Comparison of ENCODE assay signal across 1 cellular context in the genomic region with DNA sequence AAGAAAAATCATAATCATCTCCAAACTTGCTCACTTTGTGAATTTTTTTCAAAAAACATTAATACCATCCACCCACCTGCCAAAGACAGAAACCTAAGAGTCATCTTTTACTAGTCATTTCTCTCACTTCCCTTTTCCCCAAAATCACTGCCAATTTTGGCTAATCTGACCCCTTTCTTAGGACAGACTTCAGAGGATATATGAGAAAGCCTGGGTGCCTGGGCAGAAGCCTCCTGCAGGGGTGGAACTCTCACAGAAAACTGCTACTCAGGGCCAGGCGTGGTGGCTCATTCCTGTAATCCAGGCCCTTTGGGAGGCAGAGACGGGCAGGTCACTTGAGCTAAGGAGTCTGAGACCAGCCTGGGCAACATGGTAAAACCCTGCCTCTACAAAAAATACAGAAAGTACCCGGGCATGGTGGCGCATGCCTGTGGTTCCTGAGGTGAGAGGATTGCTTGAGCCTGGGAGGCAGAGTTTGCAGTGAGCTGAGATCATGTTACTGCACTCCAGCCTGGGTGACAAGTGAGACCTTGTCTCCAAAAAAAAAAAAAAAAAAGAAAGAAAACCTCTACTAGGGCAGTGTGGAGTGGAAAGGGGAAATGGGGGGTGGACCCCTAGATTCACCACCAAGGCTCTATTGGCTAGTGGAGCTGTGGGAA.
TF ChIP-seq lines count a peak whose summit lies in the region.

No MANE protein-coding gene starts in this region.

TF ChIP-seq in GM12878, 131 proteins besides CTCF, POLR2A, EP300 and RAD21 (continued from another document and continues in another):
- TF ChIP-seq ATF2 (IDR thresholded peaks at IDR 0.05; ENCODE audit: low read length): peak; percentile 93
- peak; percentile 97 for TF ChIP-seq EED (IDR thresholded peaks at IDR 0.05; ENCODE audit: low read depth)
- TF ChIP-seq BHLHE40 (IDR thresholded peaks at IDR 0.05; ENCODE audit: borderline replicate concordance in 1 of 2, low read depth in 2 of 2, low read length in 1 of 2): peak; percentile 15 to 61; a peak in 2 of 4 replicates
- no peak; the same call in 1 of the 2 replicates for TF ChIP-seq CREB1 (IDR thresholded peaks at IDR 0.05; ENCODE audit: low read depth)
- no peak for TF ChIP-seq HCFC1 (IDR thresholded peaks at IDR 0.05; ENCODE audit: low read length)
- no peak for TF ChIP-seq ELK1 (IDR thresholded peaks at IDR 0.05; ENCODE audit: low read depth, low read length)
- no peak for TF ChIP-seq CHD4 (IDR thresholded peaks at IDR 0.05)
- TF ChIP-seq BCL11A (IDR thresholded peaks at IDR 0.05; ENCODE audit: low read depth, low read length): peak; percentile 81; the same call in 1 of the 2 replicates
- TF ChIP-seq ATF7 (IDR thresholded peaks at IDR 0.05; ENCODE audit: low read depth): peak; percentile 70
- peak; percentile 78; the same call in 1 of the 2 replicates for TF ChIP-seq RCOR1 (conservative IDR thresholded peaks at IDR 0.05; ENCODE audit: low read depth, low read length)
- TF ChIP-seq SPI1 (IDR thresholded peaks at IDR 0.05; ENCODE audit: borderline replicate concordance, insufficient read depth, low read depth, low read length): peak; percentile 96
- TF ChIP-seq LARP7 (IDR thresholded peaks at IDR 0.05): no peak
- TF ChIP-seq, protein P1, sequence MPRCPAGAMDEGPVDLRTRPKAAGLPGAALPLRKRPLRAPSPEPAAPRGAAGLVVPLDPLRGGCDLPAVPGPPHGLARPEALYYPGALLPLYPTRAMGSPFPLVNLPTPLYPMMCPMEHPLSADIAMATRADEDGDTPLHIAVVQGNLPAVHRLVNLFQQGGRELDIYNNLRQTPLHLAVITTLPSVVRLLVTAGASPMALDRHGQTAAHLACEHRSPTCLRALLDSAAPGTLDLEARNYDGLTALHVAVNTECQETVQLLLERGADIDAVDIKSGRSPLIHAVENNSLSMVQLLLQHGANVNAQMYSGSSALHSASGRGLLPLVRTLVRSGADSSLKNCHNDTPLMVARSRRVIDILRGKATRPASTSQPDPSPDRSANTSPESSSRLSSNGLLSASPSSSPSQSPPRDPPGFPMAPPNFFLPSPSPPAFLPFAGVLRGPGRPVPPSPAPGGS (IDR thresholded peaks at IDR 0.05; ENCODE audit: borderline replicate concordance, insufficient read depth, low read depth, low read length, poor library complexity, severe bottlenecking): peak; percentile 21
- TF ChIP-seq TBL1XR1 (IDR thresholded peaks at IDR 0.05; ENCODE audit: low read depth, low read length): peak; percentile 75; the same call in 1 of the 2 replicates
- TF ChIP-seq ZNF384 (IDR thresholded peaks at IDR 0.05; ENCODE audit: borderline replicate concordance, low read depth, low read length): peak; percentile 61
- TF ChIP-seq, protein P2, sequence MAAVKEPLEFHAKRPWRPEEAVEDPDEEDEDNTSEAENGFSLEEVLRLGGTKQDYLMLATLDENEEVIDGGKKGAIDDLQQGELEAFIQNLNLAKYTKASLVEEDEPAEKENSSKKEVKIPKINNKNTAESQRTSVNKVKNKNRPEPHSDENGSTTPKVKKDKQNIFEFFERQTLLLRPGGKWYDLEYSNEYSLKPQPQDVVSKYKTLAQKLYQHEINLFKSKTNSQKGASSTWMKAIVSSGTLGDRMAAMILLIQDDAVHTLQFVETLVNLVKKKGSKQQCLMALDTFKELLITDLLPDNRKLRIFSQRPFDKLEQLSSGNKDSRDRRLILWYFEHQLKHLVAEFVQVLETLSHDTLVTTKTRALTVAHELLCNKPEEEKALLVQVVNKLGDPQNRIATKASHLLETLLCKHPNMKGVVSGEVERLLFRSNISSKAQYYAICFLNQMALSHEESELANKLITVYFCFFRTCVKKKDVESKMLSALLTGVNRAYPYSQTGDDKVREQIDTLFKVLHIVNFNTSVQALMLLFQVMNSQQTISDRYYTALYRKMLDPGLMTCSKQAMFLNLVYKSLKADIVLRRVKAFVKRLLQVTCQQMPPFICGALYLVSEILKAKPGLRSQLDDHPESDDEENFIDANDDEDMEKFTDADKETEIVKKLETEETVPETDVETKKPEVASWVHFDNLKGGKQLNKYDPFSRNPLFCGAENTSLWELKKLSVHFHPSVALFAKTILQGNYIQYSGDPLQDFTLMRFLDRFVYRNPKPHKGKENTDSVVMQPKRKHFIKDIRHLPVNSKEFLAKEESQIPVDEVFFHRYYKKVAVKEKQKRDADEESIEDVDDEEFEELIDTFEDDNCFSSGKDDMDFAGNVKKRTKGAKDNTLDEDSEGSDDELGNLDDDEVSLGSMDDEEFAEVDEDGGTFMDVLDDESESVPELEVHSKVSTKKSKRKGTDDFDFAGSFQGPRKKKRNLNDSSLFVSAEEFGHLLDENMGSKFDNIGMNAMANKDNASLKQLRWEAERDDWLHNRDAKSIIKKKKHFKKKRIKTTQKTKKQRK (IDR thresholded peaks at IDR 0.05; ENCODE audit: low read depth, low read length): no peak
- no peak for TF ChIP-seq STAT1 (conservative IDR thresholded peaks at IDR 0.05)
- no peak for TF ChIP-seq YBX1 (IDR thresholded peaks at IDR 0.05)
- TF ChIP-seq, protein P3, sequence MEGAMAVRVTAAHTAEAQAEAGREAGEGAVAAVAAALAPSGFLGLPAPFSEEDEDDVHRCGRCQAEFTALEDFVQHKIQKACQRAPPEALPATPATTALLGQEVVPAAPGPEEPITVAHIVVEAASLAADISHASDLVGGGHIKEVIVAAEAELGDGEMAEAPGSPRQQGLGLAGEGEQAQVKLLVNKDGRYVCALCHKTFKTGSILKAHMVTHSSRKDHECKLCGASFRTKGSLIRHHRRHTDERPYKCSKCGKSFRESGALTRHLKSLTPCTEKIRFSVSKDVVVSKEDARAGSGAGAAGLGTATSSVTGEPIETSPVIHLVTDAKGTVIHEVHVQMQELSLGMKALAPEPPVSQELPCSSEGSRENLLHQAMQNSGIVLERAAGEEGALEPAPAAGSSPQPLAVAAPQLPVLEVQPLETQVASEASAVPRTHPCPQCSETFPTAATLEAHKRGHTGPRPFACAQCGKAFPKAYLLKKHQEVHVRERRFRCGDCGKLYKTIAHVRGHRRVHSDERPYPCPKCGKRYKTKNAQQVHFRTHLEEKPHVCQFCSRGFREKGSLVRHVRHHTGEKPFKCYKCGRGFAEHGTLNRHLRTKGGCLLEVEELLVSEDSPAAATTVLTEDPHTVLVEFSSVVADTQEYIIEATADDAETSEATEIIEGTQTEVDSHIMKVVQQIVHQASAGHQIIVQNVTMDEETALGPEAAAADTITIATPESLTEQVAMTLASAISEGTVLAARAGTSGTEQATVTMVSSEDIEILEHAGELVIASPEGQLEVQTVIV (IDR thresholded peaks at IDR 0.05; ENCODE audit: borderline replicate concordance, partially characterized antibody): no peak
- peak; percentile 25; the same call in 1 of the 2 replicates for TF ChIP-seq BACH1 (IDR thresholded peaks at IDR 0.05; ENCODE audit: borderline replicate concordance)
- peak; percentile 85; the same call in 1 of the 2 replicates for TF ChIP-seq NBN (IDR thresholded peaks at IDR 0.05)
- TF ChIP-seq KLF5 (IDR thresholded peaks at IDR 0.05; ENCODE audit: partially characterized antibody): no peak
- TF ChIP-seq, protein P4, sequence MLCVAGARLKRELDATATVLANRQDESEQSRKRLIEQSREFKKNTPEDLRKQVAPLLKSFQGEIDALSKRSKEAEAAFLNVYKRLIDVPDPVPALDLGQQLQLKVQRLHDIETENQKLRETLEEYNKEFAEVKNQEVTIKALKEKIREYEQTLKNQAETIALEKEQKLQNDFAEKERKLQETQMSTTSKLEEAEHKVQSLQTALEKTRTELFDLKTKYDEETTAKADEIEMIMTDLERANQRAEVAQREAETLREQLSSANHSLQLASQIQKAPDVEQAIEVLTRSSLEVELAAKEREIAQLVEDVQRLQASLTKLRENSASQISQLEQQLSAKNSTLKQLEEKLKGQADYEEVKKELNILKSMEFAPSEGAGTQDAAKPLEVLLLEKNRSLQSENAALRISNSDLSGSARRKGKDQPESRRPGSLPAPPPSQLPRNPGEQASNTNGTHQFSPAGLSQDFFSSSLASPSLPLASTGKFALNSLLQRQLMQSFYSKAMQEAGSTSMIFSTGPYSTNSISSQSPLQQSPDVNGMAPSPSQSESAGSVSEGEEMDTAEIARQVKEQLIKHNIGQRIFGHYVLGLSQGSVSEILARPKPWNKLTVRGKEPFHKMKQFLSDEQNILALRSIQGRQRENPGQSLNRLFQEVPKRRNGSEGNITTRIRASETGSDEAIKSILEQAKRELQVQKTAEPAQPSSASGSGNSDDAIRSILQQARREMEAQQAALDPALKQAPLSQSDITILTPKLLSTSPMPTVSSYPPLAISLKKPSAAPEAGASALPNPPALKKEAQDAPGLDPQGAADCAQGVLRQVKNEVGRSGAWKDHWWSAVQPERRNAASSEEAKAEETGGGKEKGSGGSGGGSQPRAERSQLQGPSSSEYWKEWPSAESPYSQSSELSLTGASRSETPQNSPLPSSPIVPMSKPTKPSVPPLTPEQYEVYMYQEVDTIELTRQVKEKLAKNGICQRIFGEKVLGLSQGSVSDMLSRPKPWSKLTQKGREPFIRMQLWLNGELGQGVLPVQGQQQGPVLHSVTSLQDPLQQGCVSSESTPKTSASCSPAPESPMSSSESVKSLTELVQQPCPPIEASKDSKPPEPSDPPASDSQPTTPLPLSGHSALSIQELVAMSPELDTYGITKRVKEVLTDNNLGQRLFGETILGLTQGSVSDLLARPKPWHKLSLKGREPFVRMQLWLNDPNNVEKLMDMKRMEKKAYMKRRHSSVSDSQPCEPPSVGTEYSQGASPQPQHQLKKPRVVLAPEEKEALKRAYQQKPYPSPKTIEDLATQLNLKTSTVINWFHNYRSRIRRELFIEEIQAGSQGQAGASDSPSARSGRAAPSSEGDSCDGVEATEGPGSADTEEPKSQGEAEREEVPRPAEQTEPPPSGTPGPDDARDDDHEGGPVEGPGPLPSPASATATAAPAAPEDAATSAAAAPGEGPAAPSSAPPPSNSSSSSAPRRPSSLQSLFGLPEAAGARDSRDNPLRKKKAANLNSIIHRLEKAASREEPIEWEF (IDR thresholded peaks at IDR 0.05; ENCODE audit: insufficient replicate concordance, low read depth, low read length): no peak
- peak; percentile 82; the same call in 1 of the 2 replicates for TF ChIP-seq MTA3 (IDR thresholded peaks at IDR 0.05; ENCODE audit: borderline replicate concordance, low read length)
- TF ChIP-seq CEBPB (IDR thresholded peaks at IDR 0.05; ENCODE audit: borderline replicate concordance in 1 of 2, low read depth in 2 of 2, low read length in 2 of 2): peak in 1 of 2 experiments; percentile 88; a peak in 1 of 4 replicates
- TF ChIP-seq HDAC2 (IDR thresholded peaks at IDR 0.05): no peak
- no peak for TF ChIP-seq NKRF (conservative IDR thresholded peaks at IDR 0.05)
- peak; percentile 76 for TF ChIP-seq RUNX3 (IDR thresholded peaks at IDR 0.05; ENCODE audit: low read length)
- TF ChIP-seq TAF1 (IDR thresholded peaks at IDR 0.05; ENCODE audit: borderline replicate concordance, low read depth, low read length): no peak
- no peak for TF ChIP-seq USF2 (IDR thresholded peaks at IDR 0.05; ENCODE audit: borderline replicate concordance, low read depth, low read length)
- TF ChIP-seq ESRRA (IDR thresholded peaks at IDR 0.05; ENCODE audit: low read length): no peak
- no peak for TF ChIP-seq YY1 (IDR thresholded peaks at IDR 0.05; ENCODE audit: low read depth, low read length)
- TF ChIP-seq HDGF (IDR thresholded peaks at IDR 0.05): 0 out of 2 replicates have a peak, but pooled peaks have one; percentile 20
- no peak for TF ChIP-seq NRF1 (conservative IDR thresholded peaks at IDR 0.05; ENCODE audit: low read depth, low read length)
- no peak for TF ChIP-seq SP1 (IDR thresholded peaks at IDR 0.05; ENCODE audit: low read depth, low read length)
- TF ChIP-seq, protein P5, sequence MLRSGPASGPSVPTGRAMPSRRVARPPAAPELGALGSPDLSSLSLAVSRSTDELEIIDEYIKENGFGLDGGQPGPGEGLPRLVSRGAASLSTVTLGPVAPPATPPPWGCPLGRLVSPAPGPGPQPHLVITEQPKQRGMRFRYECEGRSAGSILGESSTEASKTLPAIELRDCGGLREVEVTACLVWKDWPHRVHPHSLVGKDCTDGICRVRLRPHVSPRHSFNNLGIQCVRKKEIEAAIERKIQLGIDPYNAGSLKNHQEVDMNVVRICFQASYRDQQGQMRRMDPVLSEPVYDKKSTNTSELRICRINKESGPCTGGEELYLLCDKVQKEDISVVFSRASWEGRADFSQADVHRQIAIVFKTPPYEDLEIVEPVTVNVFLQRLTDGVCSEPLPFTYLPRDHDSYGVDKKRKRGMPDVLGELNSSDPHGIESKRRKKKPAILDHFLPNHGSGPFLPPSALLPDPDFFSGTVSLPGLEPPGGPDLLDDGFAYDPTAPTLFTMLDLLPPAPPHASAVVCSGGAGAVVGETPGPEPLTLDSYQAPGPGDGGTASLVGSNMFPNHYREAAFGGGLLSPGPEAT (IDR thresholded peaks at IDR 0.05; ENCODE audit: low read depth): peak; percentile 89
